Comparison of ENCODE assay signal across 1 cellular context in genomic region chrX:155026727-155027508, GRCh38.
TF ChIP-seq lines count a peak whose summit lies in the region.

FUNDC2 (plus strand) TSS chrX:155026844; CDS start chrX:155026939, 95 bp downstream.

TF ChIP-seq in HepG2, 621 proteins besides CTCF, POLR2A, EP300 and RAD21 (continued from another document and continues in another):
- TF ChIP-seq SOX5 (CRISPR knock-in tag; IDR thresholded peaks at IDR 0.05; ENCODE audit: borderline replicate concordance) (no peak; the same call in 1 of the 2 replicates), NR1H2 (CRISPR knock-in tag; IDR thresholded peaks at IDR 0.05; ENCODE audit: borderline replicate concordance, low read depth) (no peak), MAFK (conservative IDR thresholded peaks at IDR 0.05 in 1 of 2, IDR thresholded peaks at IDR 0.05 in 1 of 2; ENCODE audit: low read length in 2 of 2) (no peak), ZMYM2 (CRISPR knock-in tag; IDR thresholded peaks at IDR 0.05) (no peak), ZKSCAN1 (IDR thresholded peaks at IDR 0.05; ENCODE audit: low read length) (no peak), BCL3 (CRISPR knock-in tag; IDR thresholded peaks at IDR 0.05) (peak; percentile 58; the same call in 1 of the 2 replicates), MXD4 (CRISPR knock-in tag; IDR thresholded peaks at IDR 0.05) (peak; percentile 53; the same call in 1 of the 2 replicates), ZBTB1 (CRISPR knock-in tag; IDR thresholded peaks at IDR 0.05; ENCODE audit: borderline replicate concordance) (no peak), SAP130 (CRISPR knock-in tag; IDR thresholded peaks at IDR 0.05; ENCODE audit: low read depth) (peak; percentile 59), ZSCAN31 (CRISPR knock-in tag; IDR thresholded peaks at IDR 0.05; ENCODE audit: low read depth) (peak; percentile 49; the same call in 1 of the 2 replicates), PPARG (CRISPR knock-in tag; conservative IDR thresholded peaks at IDR 0.05) (0 out of 2 replicates have a peak, but pooled peaks have one; percentile 7), MED1 (CRISPR knock-in tag; IDR thresholded peaks at IDR 0.05) (peak; percentile 48; the same call in 1 of the 2 replicates), FOSL2 (CRISPR knock-in tag; IDR thresholded peaks at IDR 0.05) (no peak; the same call in 1 of the 2 replicates), ZNF775 (CRISPR knock-in tag; IDR thresholded peaks at IDR 0.05; ENCODE audit: borderline replicate concordance) (no peak), TP53 (CRISPR knock-in tag; conservative IDR thresholded peaks at IDR 0.05) (no peak), ELF1 (CRISPR knock-in tag; IDR thresholded peaks at IDR 0.05) (peak; percentile 40; the same call in 1 of the 2 replicates), KDM5A (IDR thresholded peaks at IDR 0.05; ENCODE audit: borderline replicate concordance, low read length) (no peak), TBP (CRISPR knock-in tag; IDR thresholded peaks at IDR 0.05) (no peak), HOXA3 (CRISPR knock-in tag; IDR thresholded peaks at IDR 0.05) (peak; percentile 88), SALL2 (CRISPR knock-in tag; IDR thresholded peaks at IDR 0.05) (no peak), NFKB2 (CRISPR knock-in tag; IDR thresholded peaks at IDR 0.05; ENCODE audit: borderline replicate concordance) (no peak; the same call in 1 of the 2 replicates), ZMYM3 (CRISPR knock-in tag; IDR thresholded peaks at IDR 0.05) (no peak), GABPA (IDR thresholded peaks at IDR 0.05; ENCODE audit: low read depth, low read length) (peak; percentile 49), GABPA (CRISPR knock-in tag; IDR thresholded peaks at IDR 0.05; ENCODE audit: low read depth) (peak; percentile 71), MIER2 (CRISPR knock-in tag; IDR thresholded peaks at IDR 0.05) (no peak), MEIS1 (CRISPR knock-in tag; IDR thresholded peaks at IDR 0.05; ENCODE audit: borderline replicate concordance) (peak; percentile 59; the same call in 1 of the 2 replicates), FOSL1 (CRISPR knock-in tag; IDR thresholded peaks at IDR 0.05; ENCODE audit: borderline replicate concordance) (no peak), ZNF569 (CRISPR knock-in tag; IDR thresholded peaks at IDR 0.05; ENCODE audit: borderline replicate concordance) (no peak), ATM (IDR thresholded peaks at IDR 0.05; ENCODE audit: borderline replicate concordance) (no peak), HIVEP1 (CRISPR knock-in tag; IDR thresholded peaks at IDR 0.05) (no peak), CERS6 (CRISPR knock-in tag; IDR thresholded peaks at IDR 0.05) (no peak), ZNF616 (CRISPR knock-in tag; IDR thresholded peaks at IDR 0.05; ENCODE audit: low read depth) (no peak), DDIT3 (CRISPR knock-in tag; IDR thresholded peaks at IDR 0.05) (no peak), ZSCAN20 (CRISPR knock-in tag; IDR thresholded peaks at IDR 0.05; ENCODE audit: borderline replicate concordance) (no peak), IKZF4 (CRISPR knock-in tag; IDR thresholded peaks at IDR 0.05; ENCODE audit: borderline replicate concordance, low read depth, not compliant biosample characterization) (no peak), ZFX (CRISPR knock-in tag; IDR thresholded peaks at IDR 0.05; ENCODE audit: low read depth) (peak; percentile 81), SPEN (CRISPR knock-in tag; IDR thresholded peaks at IDR 0.05; ENCODE audit: low read depth) (peak; percentile 73), NKX3-1 (CRISPR knock-in tag; IDR thresholded peaks at IDR 0.05) (no peak), ZNF766 (CRISPR knock-in tag; IDR thresholded peaks at IDR 0.05; ENCODE audit: borderline replicate concordance) (no peak), NFAT5 (CRISPR knock-in tag; IDR thresholded peaks at IDR 0.05) (no peak), MTF1 (CRISPR knock-in tag; IDR thresholded peaks at IDR 0.05) (no peak), PHF21A (CRISPR knock-in tag; IDR thresholded peaks at IDR 0.05) (0 out of 2 replicates have a peak, but pooled peaks have one; percentile 37), ZNF274 (CRISPR knock-in tag; IDR thresholded peaks at IDR 0.05) (0 out of 2 replicates have a peak, but pooled peaks have one; percentile 22), GRHL1 (CRISPR knock-in tag; conservative IDR thresholded peaks at IDR 0.05) (no peak), ZNF841 (CRISPR knock-in tag; IDR thresholded peaks at IDR 0.05; ENCODE audit: borderline replicate concordance) (no peak), ZSCAN5A (CRISPR knock-in tag; IDR thresholded peaks at IDR 0.05; ENCODE audit: borderline replicate concordance) (no peak), LCORL (IDR thresholded peaks at IDR 0.05) (no peak), LCORL (CRISPR knock-in tag; IDR thresholded peaks at IDR 0.05) (no peak), TFDP1 (CRISPR knock-in tag; IDR thresholded peaks at IDR 0.05; ENCODE audit: borderline replicate concordance) (peak; percentile 89; the same call in 1 of the 2 replicates), NFIB (CRISPR knock-in tag; IDR thresholded peaks at IDR 0.05; ENCODE audit: borderline replicate concordance) (no peak), ZNF414 (CRISPR knock-in tag; IDR thresholded peaks at IDR 0.05) (no peak), SETDB1 (CRISPR knock-in tag; IDR thresholded peaks at IDR 0.05; ENCODE audit: borderline replicate concordance) (no peak), ZFP36L2 (CRISPR knock-in tag; IDR thresholded peaks at IDR 0.05) (no peak), ZNF772 (CRISPR knock-in tag; IDR thresholded peaks at IDR 0.05) (peak; percentile 76; the same call in 1 of the 2 replicates), POGZ (CRISPR knock-in tag; IDR thresholded peaks at IDR 0.05) (peak; percentile 45; the same call in 1 of the 2 replicates)
